In the genomic region with DNA sequence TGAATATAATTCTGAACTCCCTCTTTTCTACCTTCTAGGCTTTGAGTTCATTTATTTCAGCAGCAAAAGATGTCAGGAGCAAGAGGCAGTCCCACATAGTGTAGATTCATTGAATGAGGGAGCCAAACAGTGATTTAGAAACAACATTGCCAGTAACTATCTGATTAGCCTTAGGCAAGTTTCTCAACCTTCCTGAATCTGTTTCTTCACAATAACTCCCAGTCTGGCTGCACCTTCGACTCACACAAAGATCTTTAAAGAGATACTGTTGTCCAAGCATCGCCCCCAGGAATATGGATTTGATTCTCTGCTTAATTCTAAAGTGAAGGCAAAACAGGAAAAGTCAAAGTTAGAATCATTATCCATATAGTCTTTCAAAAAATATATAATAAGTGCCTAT, we compare ENCODE assay signal across 1 cellular context.
TF ChIP-seq lines count a peak whose summit lies in the region.

No MANE protein-coding gene starts in this region.

TF ChIP-seq in SK-N-SH treated with all-trans-retinoic acid at 6 μM for 48 hours, 23 proteins besides CTCF, POLR2A, EP300 and RAD21 (continued from another document):
- TF ChIP-seq POU6F1 (CRISPR knock-in tag; IDR thresholded peaks at IDR 0.05; ENCODE audit: borderline replicate concordance, low read depth) = no peak
- no peak for TF ChIP-seq CREB5 (CRISPR knock-in tag; IDR thresholded peaks at IDR 0.05; ENCODE audit: low read depth)
